37 cellular contexts compared by ENCODE assay signal in genomic region chr3:50196253-50196801, GRCh38. TPM values are rescaled to one million over a fixed set of nuclear protein-coding genes. Genes with fewer than 3 reads are reported as not detected.
"Had no signal": no experiment of that assay in that cellular context is flagged by ENCODE, and none has a peak within 500 bp of the region (broad histone marks: within the 10 kb centered on the region; RNA-seq: fewer than 3 reads in every experiment).

No MANE protein-coding gene starts in this region.

- H3K36me3 ChIP-seq: colonic mucosa, esophagus muscularis mucosa, gastroesophageal sphincter, heart left ventricle, left ventricle myocardium inferior, ovary, stomach, tibial artery had no signal

- H3K36me3 Mint-ChIP-seq: memory B cell; natural killer cell treated with Interleukin-12 subunit alpha and Interleukin-12 subunit beta and Interleukin-15 and Interleukin-18, amount 100 ng/mL, for 72 hours; type B pancreatic cell had no signal

- DNase-seq: colonic mucosa; dermis blood vessel endothelial cell; effector memory CD4-positive, alpha-beta T cell; foreskin keratinocyte; heart left ventricle; hippocampal formation; left cardiac atrium; left ventricle myocardium inferior; occipital lobe; ovary; posterior cingulate gyrus; retina; stimulated activated CD4-positive, alpha-beta T cell treated with anti-CD3 and anti-CD28 coated beads, Interleukin-12 subunit alpha, Interleukin-12 subunit beta, amount 100 ng/mL, for 4 hours; stimulated activated CD4-positive, alpha-beta T cell treated with anti-CD3 and anti-CD28 coated beads, Interleukin-1b, Interleukin-23, amount 100 ng/mL, for 48 hours; stimulated activated CD4-positive, alpha-beta T cell treated with anti-CD3 and anti-CD28 coated beads, Interleukin-4, amount 100 ng/mL, for 24 hours; stimulated activated naive CD4-positive, alpha-beta T cell treated with Interleukin-2 at 50 U/mL for 16 hours; stomach; testis; tibial artery had no signal

- H3K9me3 ChIP-seq: colonic mucosa, esophagus muscularis mucosa, gastroesophageal sphincter, heart left ventricle, left ventricle myocardium inferior, ovary, stomach, testis, tibial artery had no signal

- H3K9me3 Mint-ChIP-seq: memory B cell; natural killer cell treated with Interleukin-12 subunit alpha and Interleukin-12 subunit beta and Interleukin-15 and Interleukin-18, amount 100 ng/mL, for 72 hours; stimulated activated effector memory CD8-positive, alpha-beta T cell treated with anti-CD3 and anti-CD28 coated beads, Interleukin-12 subunit alpha, Interleukin-12 subunit beta, amount 100 ng/mL, for 72 hours; type B pancreatic cell had no signal

- H3K27ac ChIP-seq: colonic mucosa, esophagus muscularis mucosa, foreskin keratinocyte, gastroesophageal sphincter, heart left ventricle, left ventricle myocardium inferior, ovary, stomach, testis, tibial artery had no signal

- H3K4me3 Mint-ChIP-seq: memory B cell; natural killer cell treated with Interleukin-12 subunit alpha and Interleukin-12 subunit beta and Interleukin-15 and Interleukin-18, amount 100 ng/mL, for 72 hours; type B pancreatic cell had no signal

- H3K4me1 ChIP-seq: foreskin keratinocyte had no signal

- ATAC-seq: foreskin keratinocyte; gastroesophageal sphincter; heart left ventricle; left cardiac atrium; natural killer cell treated with Interleukin-12 subunit alpha and Interleukin-12 subunit beta and Interleukin-15 and Interleukin-18, amount 100 ng/mL, for 72 hours; sciatic nerve; stimulated activated effector memory CD8-positive, alpha-beta T cell treated with anti-CD3 and anti-CD28 coated beads, Interleukin-12 subunit alpha, Interleukin-12 subunit beta, amount 100 ng/mL, for 72 hours had no signal

- H3K27ac Mint-ChIP-seq: memory B cell; natural killer cell treated with Interleukin-12 subunit alpha and Interleukin-12 subunit beta and Interleukin-15 and Interleukin-18, amount 100 ng/mL, for 72 hours; stimulated activated effector memory CD8-positive, alpha-beta T cell treated with anti-CD3 and anti-CD28 coated beads, Interleukin-12 subunit alpha, Interleukin-12 subunit beta, amount 100 ng/mL, for 72 hours; type B pancreatic cell had no signal

- H3K4me3 ChIP-seq: colonic mucosa, esophagus muscularis mucosa, gastroesophageal sphincter, heart left ventricle, left ventricle myocardium inferior, lung, ovary, smooth muscle cell, stomach, testis, tibial artery had no signal

- H3K4me2 ChIP-seq: smooth muscle cell had no signal

- H3K4me1 Mint-ChIP-seq: memory B cell had no signal

- FAIRE-seq: endothelial cell of umbilical vein, islet of Langerhans had no signal

RNA-seq across cellular contexts. Expression of gene GNAT1, which starts 4.9 kb away (rescaled TPM):
- total RNA-seq: chondrocyte; colonic mucosa; dermis blood vessel endothelial cell; epithelial cell of proximal tubule; esophagus muscularis mucosa; fibroblast of lung; foreskin keratinocyte; gastroesophageal sphincter; kidney epithelial cell; left cardiac atrium; left ventricle myocardium inferior; lung; mononuclear cell; natural killer cell treated with Interleukin-12 subunit alpha and Interleukin-12 subunit beta and Interleukin-15 and Interleukin-18, amount 100 ng/mL, for 72 hours; occipital lobe; ovary; sciatic nerve; smooth muscle cell; stomach; subcutaneous adipose tissue; urinary bladder had no signal
- polyA plus RNA-seq: endothelial cell of umbilical vein, fibroblast of lung, foreskin keratinocyte, heart left ventricle, ovary, smooth muscle cell, stomach, urinary bladder had no signal

RNA-seq across cellular contexts. Expression of gene SLC38A3, which starts 8.7 kb away (rescaled TPM):
- total RNA-seq: dermis blood vessel endothelial cell; epithelial cell of proximal tubule; fibroblast of lung; foreskin keratinocyte; mononuclear cell; natural killer cell treated with Interleukin-12 subunit alpha and Interleukin-12 subunit beta and Interleukin-15 and Interleukin-18, amount 100 ng/mL, for 72 hours; subcutaneous adipose tissue had no signal
